ENCODE assay signal across 1 cellular context in genomic region chr1:246608616-246609376, GRCh38.
TF ChIP-seq lines count a peak whose summit lies in the region.

No MANE protein-coding gene starts in this region.

TF ChIP-seq in K562, 482 proteins besides CTCF, POLR2A, EP300 and RAD21 (continued from another document and continues in another):
- TF ChIP-seq TAL1 (IDR thresholded peaks at IDR 0.05) (no peak), ZBTB17 (CRISPR knock-in tag; IDR thresholded peaks at IDR 0.05) (no peak), TBP (optimal IDR thresholded peaks at IDR 0.05; ENCODE audit: low read depth, low read length) (no peak), HMGN3 (IDR thresholded peaks at IDR 0.05; ENCODE audit: borderline replicate concordance, extremely low read depth, insufficient read length, low read depth, low read length) (no peak), EP400 (IDR thresholded peaks at IDR 0.05) (peak; percentile 25; the same call in 1 of the 2 replicates), RFX1 (IDR thresholded peaks at IDR 0.05) (no peak), RBBP5 (IDR thresholded peaks at IDR 0.05; ENCODE audit: borderline replicate concordance, insufficient read depth, low read length, poor library complexity, severe bottlenecking) (no peak), MIER1 (IDR thresholded peaks at IDR 0.05; ENCODE audit: low read depth) (no peak), CCNT2 (IDR thresholded peaks at IDR 0.05; ENCODE audit: borderline replicate concordance, extremely low read depth, insufficient read length, low read depth, low read length) (no peak), ZNF354B (CRISPR knock-in tag; IDR thresholded peaks at IDR 0.05) (no peak), NCOA6 (IDR thresholded peaks at IDR 0.05) (no peak), GATA2 (CRISPR knock-in tag; IDR thresholded peaks at IDR 0.05) (no peak), MNT (conservative IDR thresholded peaks at IDR 0.05) (peak; percentile 59 to 69; a peak in 3 of 4 replicates), POLR2AphosphoS2 (IDR thresholded peaks at IDR 0.05; ENCODE audit: low read length) (no peak), ZNF253 (CRISPR knock-in tag; conservative IDR thresholded peaks at IDR 0.05) (no peak), TFAM (CRISPR knock-in tag; conservative IDR thresholded peaks at IDR 0.05) (no peak), NR3C1 (CRISPR knock-in tag; IDR thresholded peaks at IDR 0.05) (no peak), RUNX1 (IDR thresholded peaks at IDR 0.05; ENCODE audit: low read depth) (no peak), ZNF3 (CRISPR knock-in tag; IDR thresholded peaks at IDR 0.05) (no peak), ETS1 (conservative IDR thresholded peaks at IDR 0.05; ENCODE audit: control insufficient read depth, low read depth, low read length) (no peak), DDX20 (tag; IDR thresholded peaks at IDR 0.05; ENCODE audit: low read depth) (no peak), SNRNP70 (optimal IDR thresholded peaks at IDR 0.05; ENCODE audit: low read depth, low read length) (no peak), NFE2 (IDR thresholded peaks at IDR 0.05; ENCODE audit: low read depth) (no peak), ZNF699 (CRISPR knock-in tag; IDR thresholded peaks at IDR 0.05; ENCODE audit: insufficient replicate concordance) (no peak), IRF1 (CRISPR knock-in tag; IDR thresholded peaks at IDR 0.05; ENCODE audit: borderline replicate concordance) (no peak), IFI16 (CRISPR knock-in tag; IDR thresholded peaks at IDR 0.05) (no peak), FUS (optimal IDR thresholded peaks at IDR 0.05; ENCODE audit: low read depth, low read length) (no peak), BRD9 (IDR thresholded peaks at IDR 0.05; ENCODE audit: low read depth, partially characterized antibody) (no peak), ZNF175 (CRISPR knock-in tag; IDR thresholded peaks at IDR 0.05; ENCODE audit: low read depth) (no peak), CBFB (CRISPR knock-in tag; IDR thresholded peaks at IDR 0.05) (no peak), MYC (IDR thresholded peaks at IDR 0.05; ENCODE audit: low read depth, low read length) (0 out of 2 replicates have a peak, but pooled peaks have one; percentile 24), MYC (CRISPR knock-in tag; IDR thresholded peaks at IDR 0.05; ENCODE audit: borderline replicate concordance, low read depth) (no peak), CEBPB (tag; IDR thresholded peaks at IDR 0.05) (0 out of 2 replicates have a peak, but pooled peaks have one; percentile 21), THRB (CRISPR knock-in tag; conservative IDR thresholded peaks at IDR 0.05) (no peak), ATF3 (IDR thresholded peaks at IDR 0.05) (peak; percentile 72), ATF3 (CRISPR knock-in tag; conservative IDR thresholded peaks at IDR 0.05) (no peak), THRAP3 (IDR thresholded peaks at IDR 0.05; ENCODE audit: borderline replicate concordance) (no peak), ZNF134 (CRISPR knock-in tag; conservative IDR thresholded peaks at IDR 0.05) (no peak), CHCHD3 (CRISPR knock-in tag; IDR thresholded peaks at IDR 0.05) (no peak), BDP1 (IDR thresholded peaks at IDR 0.05; ENCODE audit: insufficient read depth, insufficient read length) (no peak), ATF7 (IDR thresholded peaks at IDR 0.05) (peak; percentile 46; the same call in 1 of the 2 replicates)
- TF ChIP-seq, protein P1, sequence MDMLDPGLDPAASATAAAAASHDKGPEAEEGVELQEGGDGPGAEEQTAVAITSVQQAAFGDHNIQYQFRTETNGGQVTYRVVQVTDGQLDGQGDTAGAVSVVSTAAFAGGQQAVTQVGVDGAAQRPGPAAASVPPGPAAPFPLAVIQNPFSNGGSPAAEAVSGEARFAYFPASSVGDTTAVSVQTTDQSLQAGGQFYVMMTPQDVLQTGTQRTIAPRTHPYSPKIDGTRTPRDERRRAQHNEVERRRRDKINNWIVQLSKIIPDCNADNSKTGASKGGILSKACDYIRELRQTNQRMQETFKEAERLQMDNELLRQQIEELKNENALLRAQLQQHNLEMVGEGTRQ (CRISPR knock-in tag; IDR thresholded peaks at IDR 0.05) = 0 out of 2 replicates have a peak, but pooled peaks have one; percentile 5
- TF ChIP-seq, protein P2, sequence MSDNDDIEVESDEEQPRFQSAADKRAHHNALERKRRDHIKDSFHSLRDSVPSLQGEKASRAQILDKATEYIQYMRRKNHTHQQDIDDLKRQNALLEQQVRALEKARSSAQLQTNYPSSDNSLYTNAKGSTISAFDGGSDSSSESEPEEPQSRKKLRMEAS (CRISPR knock-in tag; IDR thresholded peaks at IDR 0.05) = peak; percentile 50; the same call in 1 of the 2 replicates
- TF ChIP-seq, protein P3, sequence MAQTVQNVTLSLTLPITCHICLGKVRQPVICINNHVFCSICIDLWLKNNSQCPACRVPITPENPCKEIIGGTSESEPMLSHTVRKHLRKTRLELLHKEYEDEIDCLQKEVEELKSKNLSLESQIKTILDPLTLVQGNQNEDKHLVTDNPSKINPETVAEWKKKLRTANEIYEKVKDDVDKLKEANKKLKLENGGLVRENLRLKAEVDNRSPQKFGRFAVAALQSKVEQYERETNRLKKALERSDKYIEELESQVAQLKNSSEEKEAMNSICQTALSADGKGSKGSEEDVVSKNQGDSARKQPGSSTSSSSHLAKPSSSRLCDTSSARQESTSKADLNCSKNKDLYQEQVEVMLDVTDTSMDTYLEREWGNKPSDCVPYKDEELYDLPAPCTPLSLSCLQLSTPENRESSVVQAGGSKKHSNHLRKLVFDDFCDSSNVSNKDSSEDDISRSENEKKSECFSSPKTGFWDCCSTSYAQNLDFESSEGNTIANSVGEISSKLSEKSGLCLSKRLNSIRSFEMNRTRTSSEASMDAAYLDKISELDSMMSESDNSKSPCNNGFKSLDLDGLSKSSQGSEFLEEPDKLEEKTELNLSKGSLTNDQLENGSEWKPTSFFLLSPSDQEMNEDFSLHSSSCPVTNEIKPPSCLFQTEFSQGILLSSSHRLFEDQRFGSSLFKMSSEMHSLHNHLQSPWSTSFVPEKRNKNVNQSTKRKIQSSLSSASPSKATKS (CRISPR knock-in tag; IDR thresholded peaks at IDR 0.05) = no peak
- TF ChIP-seq, protein P4, sequence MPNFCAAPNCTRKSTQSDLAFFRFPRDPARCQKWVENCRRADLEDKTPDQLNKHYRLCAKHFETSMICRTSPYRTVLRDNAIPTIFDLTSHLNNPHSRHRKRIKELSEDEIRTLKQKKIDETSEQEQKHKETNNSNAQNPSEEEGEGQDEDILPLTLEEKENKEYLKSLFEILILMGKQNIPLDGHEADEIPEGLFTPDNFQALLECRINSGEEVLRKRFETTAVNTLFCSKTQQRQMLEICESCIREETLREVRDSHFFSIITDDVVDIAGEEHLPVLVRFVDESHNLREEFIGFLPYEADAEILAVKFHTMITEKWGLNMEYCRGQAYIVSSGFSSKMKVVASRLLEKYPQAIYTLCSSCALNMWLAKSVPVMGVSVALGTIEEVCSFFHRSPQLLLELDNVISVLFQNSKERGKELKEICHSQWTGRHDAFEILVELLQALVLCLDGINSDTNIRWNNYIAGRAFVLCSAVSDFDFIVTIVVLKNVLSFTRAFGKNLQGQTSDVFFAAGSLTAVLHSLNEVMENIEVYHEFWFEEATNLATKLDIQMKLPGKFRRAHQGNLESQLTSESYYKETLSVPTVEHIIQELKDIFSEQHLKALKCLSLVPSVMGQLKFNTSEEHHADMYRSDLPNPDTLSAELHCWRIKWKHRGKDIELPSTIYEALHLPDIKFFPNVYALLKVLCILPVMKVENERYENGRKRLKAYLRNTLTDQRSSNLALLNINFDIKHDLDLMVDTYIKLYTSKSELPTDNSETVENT (CRISPR knock-in tag; IDR thresholded peaks at IDR 0.05) = no peak
- TF ChIP-seq, protein P5, sequence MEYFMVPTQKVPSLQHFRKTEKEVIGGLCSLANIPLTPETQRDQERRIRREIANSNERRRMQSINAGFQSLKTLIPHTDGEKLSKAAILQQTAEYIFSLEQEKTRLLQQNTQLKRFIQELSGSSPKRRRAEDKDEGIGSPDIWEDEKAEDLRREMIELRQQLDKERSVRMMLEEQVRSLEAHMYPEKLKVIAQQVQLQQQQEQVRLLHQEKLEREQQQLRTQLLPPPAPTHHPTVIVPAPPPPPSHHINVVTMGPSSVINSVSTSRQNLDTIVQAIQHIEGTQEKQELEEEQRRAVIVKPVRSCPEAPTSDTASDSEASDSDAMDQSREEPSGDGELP (CRISPR knock-in tag; IDR thresholded peaks at IDR 0.05; ENCODE audit: borderline replicate concordance) = no peak
- TF ChIP-seq, protein P6, sequence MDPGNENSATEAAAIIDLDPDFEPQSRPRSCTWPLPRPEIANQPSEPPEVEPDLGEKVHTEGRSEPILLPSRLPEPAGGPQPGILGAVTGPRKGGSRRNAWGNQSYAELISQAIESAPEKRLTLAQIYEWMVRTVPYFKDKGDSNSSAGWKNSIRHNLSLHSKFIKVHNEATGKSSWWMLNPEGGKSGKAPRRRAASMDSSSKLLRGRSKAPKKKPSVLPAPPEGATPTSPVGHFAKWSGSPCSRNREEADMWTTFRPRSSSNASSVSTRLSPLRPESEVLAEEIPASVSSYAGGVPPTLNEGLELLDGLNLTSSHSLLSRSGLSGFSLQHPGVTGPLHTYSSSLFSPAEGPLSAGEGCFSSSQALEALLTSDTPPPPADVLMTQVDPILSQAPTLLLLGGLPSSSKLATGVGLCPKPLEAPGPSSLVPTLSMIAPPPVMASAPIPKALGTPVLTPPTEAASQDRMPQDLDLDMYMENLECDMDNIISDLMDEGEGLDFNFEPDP (CRISPR knock-in tag; IDR thresholded peaks at IDR 0.05) = no peak
